In genomic region chr2:201420442-201421113, GRCh38 we compare ENCODE assay signal across 12 cellular contexts. TPM values are rescaled to one million over a fixed set of nuclear protein-coding genes. Genes with fewer than 3 reads are reported as not detected.
DNase-seq lines count a peak whose midpoint lies in the region; TF ChIP-seq lines count a peak whose summit lies in the region.
"Had no signal": no experiment of that assay in that cellular context is flagged by ENCODE, and none has a peak within 500 bp of the region (broad histone marks: within the 10 kb centered on the region; RNA-seq: fewer than 3 reads in every experiment).

No MANE protein-coding gene starts in this region.

- peak; percentile 26 for DNase-seq in Daoy (ENCODE audit: low read depth)
- peak; percentile 2 for DNase-seq in NCI-H226
- DNase-seq in effector memory CD4-positive, alpha-beta T cell, result no peak
- no peak for DNase-seq in osteocyte (ENCODE audit: extremely low spot score, unreplicated experiment)
- no peak for DNase-seq in DMS79 treated with DMSO at 0.1 percent for 48 hours (lab: John Stamatoyannopoulos, UW)
- DNase-seq in activated CD4-positive, alpha-beta T cell treated with anti-CD3 and anti-CD28 coated beads, Interleukin-2, amount 50 U/mL, for 48 hours, result no peak
- DNase-seq in germinal center (ENCODE audit: low spot score), result no peak
- DNase-seq in testis, result no peak
- DNase-seq: midbrain; NCI-H1436 treated with DMSO at 0.1 percent for 48 hours; SIG-M5; stimulated activated CD4-positive, alpha-beta T cell treated with anti-CD3 and anti-CD28 coated beads, Interleukin-12 subunit alpha, Interleukin-12 subunit beta, amount 100 ng/mL, for 4 hours had no signal

- H3K27me3 Mint-ChIP-seq in osteocyte (ENCODE audit: unreplicated experiment), result no peaks in the 10 kb centered on the region

- H3K4me1 Mint-ChIP-seq in osteocyte (ENCODE audit: unreplicated experiment), result peaks cover 11% of the 10 kb centered on the region

- peak overlapping the region; percentile 33 for H3K27ac ChIP-seq in effector memory CD4-positive, alpha-beta T cell (ENCODE audit: insufficient read depth, low read length, poor library complexity, severe bottlenecking)
- no peak overlapping the region for H3K27ac ChIP-seq in testis

- TF ChIP-seq POLR2A in testis (IDR thresholded peaks at IDR 0.05), result no peak

- H3K9me3 ChIP-seq in effector memory CD4-positive, alpha-beta T cell (ENCODE audit: control insufficient read depth, low read length), result no peaks in the 10 kb centered on the region
- no peaks in the 10 kb centered on the region for H3K9me3 ChIP-seq in testis

- peaks cover 15% of the 10 kb centered on the region for H3K4me1 ChIP-seq in effector memory CD4-positive, alpha-beta T cell (ENCODE audit: control insufficient read depth, insufficient read depth, low read length, poor library complexity, severe bottlenecking)
- no peaks in the 10 kb centered on the region for H3K4me1 ChIP-seq in testis

- no peaks in the 10 kb centered on the region for H3K27me3 ChIP-seq in effector memory CD4-positive, alpha-beta T cell (replicated peaks; ENCODE audit: control insufficient read depth, insufficient read depth, low read length, poor library complexity, severe bottlenecking)
- no peaks in the 10 kb centered on the region for H3K27me3 ChIP-seq in testis

- no peak overlapping the region for H3K4me3 ChIP-seq in effector memory CD4-positive, alpha-beta T cell (ENCODE audit: insufficient read depth, low read depth, low read length, poor library complexity, severe bottlenecking)
- no peak overlapping the region for H3K4me3 ChIP-seq in testis

- H3K27ac Mint-ChIP-seq in osteocyte (ENCODE audit: unreplicated experiment), result peak overlapping the region; percentile 25

- no peaks in the 10 kb centered on the region for H3K36me3 ChIP-seq in effector memory CD4-positive, alpha-beta T cell (ENCODE audit: control insufficient read depth, insufficient read depth, low read length)
- H3K36me3 ChIP-seq in testis (ENCODE audit: low read depth, missing control alignments), result no peaks in the 10 kb centered on the region

- H3K36me3 Mint-ChIP-seq in osteocyte (ENCODE audit: unreplicated experiment), result peaks cover 15% of the 10 kb centered on the region

- H3K9me3 Mint-ChIP-seq in osteocyte (ENCODE audit: unreplicated experiment), result no peaks in the 10 kb centered on the region

- intact Hi-C loops in testis (cut with DNase I; ENCODE audit: low total_unique reads), result no loop called here

- no peak for TF ChIP-seq CTCF in osteocyte (IDR thresholded peaks at IDR 0.05)
- no peak for TF ChIP-seq CTCF in testis (IDR thresholded peaks at IDR 0.05)

- H3K4me3 Mint-ChIP-seq in osteocyte (ENCODE audit: unreplicated experiment), result no peak overlapping the region

- 84 to 87% methylated on average over 3 of the region's 3 CpGs for WGBS in testis, 2 donors

RNA-seq across cellular contexts. Expression of gene TRAK2, which starts 30.7 kb away (rescaled TPM):
- total RNA-seq in Daoy (2014; rRNA removed; shearing (Covaris generic)), result 14.2 and 17.6 TPM in 2 replicates
- 36.2 and 38.7 TPM in 2 replicates for total RNA-seq in osteocyte
- total RNA-seq in testis, result 10 to 100 TPM; 15.7 to 16.7 TPM
- 13.7 TPM for polyA plus RNA-seq in testis (ENCODE audit: insufficient read depth, low read depth, low replicate concordance)

RNA-seq across cellular contexts. Expression of gene STRADB, which starts 31.0 kb away (rescaled TPM):
- total RNA-seq in Daoy (2014; rRNA removed; shearing (Covaris generic)), result 14.1 and 62.7 TPM in 2 replicates
- total RNA-seq in osteocyte (18.5 and 23.7 TPM in 2 replicates), testis (10 to 100 TPM; 30.5 to 33.2 TPM)
- polyA plus RNA-seq in testis (ENCODE audit: insufficient read depth, low read depth, low replicate concordance), result 29.9 TPM

Comparison
In these comparisons a context has a peak if more than half of its experiments do, and no peak if none do; other contexts are left out.
1. DNase-seq: peak in Daoy (single experiment) and NCI-H226 (single experiment); none in effector memory CD4-positive, alpha-beta T cell (0 of 3), osteocyte (single experiment), DMS79 treated with DMSO at 0.1 percent for 48 hours (single experiment), activated CD4-positive, alpha-beta T cell treated with anti-CD3 and anti-CD28 coated beads, Interleukin-2, amount 50 U/mL, for 48 hours (0 of 2), germinal center (single experiment) and testis (single experiment).